1 cellular context compared by ENCODE assay signal in the genomic region with DNA sequence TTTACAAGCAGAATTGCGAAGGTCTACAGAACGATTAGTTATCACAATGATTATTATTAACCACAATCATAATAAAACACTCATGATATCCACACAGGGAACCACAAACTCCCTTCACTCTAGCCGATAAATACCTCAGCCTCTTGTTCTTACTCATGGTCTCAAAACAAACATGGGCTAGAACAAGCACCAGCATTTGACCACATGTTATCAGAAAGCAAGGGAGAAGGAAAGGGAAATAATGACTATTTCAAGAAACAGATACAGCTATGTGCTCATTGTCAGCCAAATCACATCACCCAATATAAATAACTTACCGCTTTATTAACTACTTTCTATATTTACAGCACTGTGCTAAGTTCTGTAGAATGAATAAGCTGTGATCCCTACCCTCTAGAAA.
TF ChIP-seq lines count a peak whose summit lies in the region.

No MANE protein-coding gene starts in this region.

TF ChIP-seq in H1, 55 proteins besides CTCF, POLR2A, EP300 and RAD21 (continued from another document):
- no peak for TF ChIP-seq CHD7 (IDR thresholded peaks at IDR 0.05; ENCODE audit: insufficient replicate concordance, low read length)
- no peak for TF ChIP-seq BRCA1 (IDR thresholded peaks at IDR 0.05; ENCODE audit: low read depth, low read length)
- TF ChIP-seq TEAD4 (IDR thresholded peaks at IDR 0.05; ENCODE audit: low read depth, low read length), result no peak
- no peak for TF ChIP-seq CHD1 (IDR thresholded peaks at IDR 0.05; ENCODE audit: low read depth, low read length)
- TF ChIP-seq KDM5A (IDR thresholded peaks at IDR 0.05; ENCODE audit: low read length), result no peak
- TF ChIP-seq SIN3A (conservative IDR thresholded peaks at IDR 0.05 in 1 of 2, IDR thresholded peaks at IDR 0.05 in 1 of 2; ENCODE audit: low read depth in 1 of 2, low read length in 2 of 2), result no peak
- TF ChIP-seq CTBP2 (IDR thresholded peaks at IDR 0.05; ENCODE audit: borderline replicate concordance, insufficient read depth, insufficient read length, low read length), result no peak
- no peak for TF ChIP-seq HDAC2 (IDR thresholded peaks at IDR 0.05; ENCODE audit: borderline replicate concordance in 1 of 2, low read depth in 2 of 2, low read length in 2 of 2)
- TF ChIP-seq RBBP5 (IDR thresholded peaks at IDR 0.05; ENCODE audit: borderline replicate concordance, low read depth, low read length), result no peak
- TF ChIP-seq SIX5 (IDR thresholded peaks at IDR 0.05; ENCODE audit: low read depth, low read length), result no peak
- no peak for TF ChIP-seq JUND (IDR thresholded peaks at IDR 0.05; ENCODE audit: low read length)
